ENCODE assay signal across 16 cellular contexts in genomic region chr1:203706444-203706843, GRCh38. TPM values are rescaled to one million over a fixed set of nuclear protein-coding genes. Genes with fewer than 3 reads are reported as not detected.
"Had no signal": no experiment of that assay in that cellular context is flagged by ENCODE, and none has a peak within 500 bp of the region (broad histone marks: within the 10 kb centered on the region; RNA-seq: fewer than 3 reads in every experiment).

No MANE protein-coding gene starts in this region.

- H3K27ac Mint-ChIP-seq: activated CD4-positive, alpha-beta T cell treated with anti-CD3 and anti-CD28 coated beads, Interleukin-2, amount 10 ng/mL, durations not matched to agents 7 days and 5 days; activated T-cell treated with anti-CD3 and anti-CD28 coated beads, Interleukin-2, amount 50 U/mL, for 72 hours; naive thymus-derived CD4-positive, alpha-beta T cell had no signal

- H3K4me1 ChIP-seq: gastrocnemius medialis, parathyroid adenoma had no signal

- H2AFZ ChIP-seq: parathyroid adenoma had no signal

- H3K4me3 ChIP-seq: esophagus squamous epithelium, gastrocnemius medialis, heart left ventricle, mucosa of descending colon had no signal

- DNase-seq: activated CD4-positive, alpha-beta T cell treated with anti-CD3 and anti-CD28 coated beads, Interleukin-2, amount 10 ng/mL, durations not matched to agents 7 days and 5 days; activated CD8-positive, alpha-beta memory T cell treated with anti-CD3 and anti-CD28 coated beads, Interleukin-2, amount 50 U/mL, for 48 hours; activated T-cell treated with anti-CD3 and anti-CD28 coated beads, Interleukin-2, amount 50 U/mL, for 72 hours; anterior cingulate cortex; dermis blood vessel endothelial cell; esophagus squamous epithelium; gastrocnemius medialis; heart left ventricle; immature natural killer cell; mucosa of descending colon; naive thymus-derived CD4-positive, alpha-beta T cell; stimulated activated CD4-positive, alpha-beta T cell treated with anti-CD3 and anti-CD28 coated beads, Interleukin-12 subunit alpha, Interleukin-12 subunit beta, amount 100 ng/mL, for 4 hours had no signal

- H3K9me3 Mint-ChIP-seq: activated CD4-positive, alpha-beta T cell treated with anti-CD3 and anti-CD28 coated beads, Interleukin-2, amount 10 ng/mL, durations not matched to agents 7 days and 5 days; activated T-cell treated with anti-CD3 and anti-CD28 coated beads, Interleukin-2, amount 50 U/mL, for 72 hours; immature natural killer cell; naive thymus-derived CD4-positive, alpha-beta T cell; stimulated activated effector memory CD8-positive, alpha-beta T cell treated with anti-CD3 and anti-CD28 coated beads, Interleukin-12 subunit alpha, Interleukin-12 subunit beta, amount 100 ng/mL, for 72 hours; T-helper 2 cell treated with Interferon-gamma antibody and Interleukin-4, amounts not matched to agents 5 μg/mL and 100 μg/mL, for 36 hours had no signal

- H3K27ac ChIP-seq: gastrocnemius medialis, neutrophil, parathyroid adenoma had no signal

- H3K9ac ChIP-seq: parathyroid adenoma had no signal

- ATAC-seq: activated T-cell treated with anti-CD3 and anti-CD28 coated beads, Interleukin-2, amount 50 U/mL, for 72 hours; gastrocnemius medialis; heart left ventricle; mucosa of descending colon; naive thymus-derived CD4-positive, alpha-beta T cell; stimulated activated effector memory CD8-positive, alpha-beta T cell treated with anti-CD3 and anti-CD28 coated beads, Interleukin-12 subunit alpha, Interleukin-12 subunit beta, amount 100 ng/mL, for 72 hours had no signal

- H3K79me2 ChIP-seq: parathyroid adenoma had no signal

- H3K9me3 ChIP-seq: esophagus squamous epithelium, gastrocnemius medialis, heart left ventricle, mucosa of descending colon, neutrophil had no signal

- H3K27me3 Mint-ChIP-seq: activated CD4-positive, alpha-beta T cell treated with anti-CD3 and anti-CD28 coated beads, Interleukin-2, amount 10 ng/mL, durations not matched to agents 7 days and 5 days; naive thymus-derived CD4-positive, alpha-beta T cell had no signal

- H3K27me3 ChIP-seq: esophagus squamous epithelium, gastrocnemius medialis, heart left ventricle, neutrophil had no signal

- H3K4me3 Mint-ChIP-seq: activated CD4-positive, alpha-beta T cell treated with anti-CD3 and anti-CD28 coated beads, Interleukin-2, amount 10 ng/mL, durations not matched to agents 7 days and 5 days; activated T-cell treated with anti-CD3 and anti-CD28 coated beads, Interleukin-2, amount 50 U/mL, for 72 hours; immature natural killer cell; naive thymus-derived CD4-positive, alpha-beta T cell; stimulated activated effector memory CD8-positive, alpha-beta T cell treated with anti-CD3 and anti-CD28 coated beads, Interleukin-12 subunit alpha, Interleukin-12 subunit beta, amount 100 ng/mL, for 72 hours; T-helper 2 cell treated with Interferon-gamma antibody and Interleukin-4, amounts not matched to agents 5 μg/mL and 100 μg/mL, for 36 hours had no signal

RNA-seq across cellular contexts. Expression of gene LAX1, which starts 58.5 kb away (rescaled TPM):
- total RNA-seq: dermis blood vessel endothelial cell had no signal
